ENCODE assay signal across 1 cellular context in the genomic region with DNA sequence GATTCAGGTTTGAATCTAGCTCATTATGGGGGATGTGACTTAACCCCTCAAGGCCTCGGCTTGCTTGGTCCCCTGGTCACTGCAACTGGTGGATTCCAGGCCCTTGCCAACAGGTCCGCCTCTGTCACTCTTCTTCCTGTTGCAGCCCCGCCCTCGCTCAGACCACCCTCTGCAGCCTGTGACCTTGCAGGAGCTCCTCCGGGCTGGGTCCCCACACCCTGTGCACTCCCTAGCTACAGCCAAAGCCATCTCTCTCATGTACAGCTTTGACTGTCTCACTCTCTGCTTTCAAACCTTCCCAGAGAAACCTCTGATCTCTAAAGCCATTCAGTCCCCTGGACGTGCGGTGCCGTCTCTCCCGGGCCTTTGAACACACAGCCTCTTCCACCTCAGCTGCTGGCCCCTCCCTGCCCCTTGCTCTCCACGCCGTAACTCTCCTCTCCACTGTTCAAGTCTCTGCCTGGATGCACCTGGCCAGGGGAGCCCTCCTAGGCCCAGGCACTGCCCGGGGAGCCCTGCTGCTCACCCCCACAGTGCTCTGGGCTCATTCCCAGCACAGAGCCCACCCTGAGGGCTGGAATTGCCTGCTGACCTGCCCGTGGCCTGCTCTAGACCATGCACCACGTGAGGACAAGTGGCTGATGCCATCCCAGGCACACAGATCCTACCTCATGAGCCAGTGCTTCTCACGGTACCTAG.
TF ChIP-seq lines count a peak whose summit lies in the region.

No MANE protein-coding gene starts in this region.

TF ChIP-seq in GM23338, 12 proteins besides CTCF, POLR2A, EP300 and RAD21 (continued from another document):
- TF ChIP-seq, protein P1, sequence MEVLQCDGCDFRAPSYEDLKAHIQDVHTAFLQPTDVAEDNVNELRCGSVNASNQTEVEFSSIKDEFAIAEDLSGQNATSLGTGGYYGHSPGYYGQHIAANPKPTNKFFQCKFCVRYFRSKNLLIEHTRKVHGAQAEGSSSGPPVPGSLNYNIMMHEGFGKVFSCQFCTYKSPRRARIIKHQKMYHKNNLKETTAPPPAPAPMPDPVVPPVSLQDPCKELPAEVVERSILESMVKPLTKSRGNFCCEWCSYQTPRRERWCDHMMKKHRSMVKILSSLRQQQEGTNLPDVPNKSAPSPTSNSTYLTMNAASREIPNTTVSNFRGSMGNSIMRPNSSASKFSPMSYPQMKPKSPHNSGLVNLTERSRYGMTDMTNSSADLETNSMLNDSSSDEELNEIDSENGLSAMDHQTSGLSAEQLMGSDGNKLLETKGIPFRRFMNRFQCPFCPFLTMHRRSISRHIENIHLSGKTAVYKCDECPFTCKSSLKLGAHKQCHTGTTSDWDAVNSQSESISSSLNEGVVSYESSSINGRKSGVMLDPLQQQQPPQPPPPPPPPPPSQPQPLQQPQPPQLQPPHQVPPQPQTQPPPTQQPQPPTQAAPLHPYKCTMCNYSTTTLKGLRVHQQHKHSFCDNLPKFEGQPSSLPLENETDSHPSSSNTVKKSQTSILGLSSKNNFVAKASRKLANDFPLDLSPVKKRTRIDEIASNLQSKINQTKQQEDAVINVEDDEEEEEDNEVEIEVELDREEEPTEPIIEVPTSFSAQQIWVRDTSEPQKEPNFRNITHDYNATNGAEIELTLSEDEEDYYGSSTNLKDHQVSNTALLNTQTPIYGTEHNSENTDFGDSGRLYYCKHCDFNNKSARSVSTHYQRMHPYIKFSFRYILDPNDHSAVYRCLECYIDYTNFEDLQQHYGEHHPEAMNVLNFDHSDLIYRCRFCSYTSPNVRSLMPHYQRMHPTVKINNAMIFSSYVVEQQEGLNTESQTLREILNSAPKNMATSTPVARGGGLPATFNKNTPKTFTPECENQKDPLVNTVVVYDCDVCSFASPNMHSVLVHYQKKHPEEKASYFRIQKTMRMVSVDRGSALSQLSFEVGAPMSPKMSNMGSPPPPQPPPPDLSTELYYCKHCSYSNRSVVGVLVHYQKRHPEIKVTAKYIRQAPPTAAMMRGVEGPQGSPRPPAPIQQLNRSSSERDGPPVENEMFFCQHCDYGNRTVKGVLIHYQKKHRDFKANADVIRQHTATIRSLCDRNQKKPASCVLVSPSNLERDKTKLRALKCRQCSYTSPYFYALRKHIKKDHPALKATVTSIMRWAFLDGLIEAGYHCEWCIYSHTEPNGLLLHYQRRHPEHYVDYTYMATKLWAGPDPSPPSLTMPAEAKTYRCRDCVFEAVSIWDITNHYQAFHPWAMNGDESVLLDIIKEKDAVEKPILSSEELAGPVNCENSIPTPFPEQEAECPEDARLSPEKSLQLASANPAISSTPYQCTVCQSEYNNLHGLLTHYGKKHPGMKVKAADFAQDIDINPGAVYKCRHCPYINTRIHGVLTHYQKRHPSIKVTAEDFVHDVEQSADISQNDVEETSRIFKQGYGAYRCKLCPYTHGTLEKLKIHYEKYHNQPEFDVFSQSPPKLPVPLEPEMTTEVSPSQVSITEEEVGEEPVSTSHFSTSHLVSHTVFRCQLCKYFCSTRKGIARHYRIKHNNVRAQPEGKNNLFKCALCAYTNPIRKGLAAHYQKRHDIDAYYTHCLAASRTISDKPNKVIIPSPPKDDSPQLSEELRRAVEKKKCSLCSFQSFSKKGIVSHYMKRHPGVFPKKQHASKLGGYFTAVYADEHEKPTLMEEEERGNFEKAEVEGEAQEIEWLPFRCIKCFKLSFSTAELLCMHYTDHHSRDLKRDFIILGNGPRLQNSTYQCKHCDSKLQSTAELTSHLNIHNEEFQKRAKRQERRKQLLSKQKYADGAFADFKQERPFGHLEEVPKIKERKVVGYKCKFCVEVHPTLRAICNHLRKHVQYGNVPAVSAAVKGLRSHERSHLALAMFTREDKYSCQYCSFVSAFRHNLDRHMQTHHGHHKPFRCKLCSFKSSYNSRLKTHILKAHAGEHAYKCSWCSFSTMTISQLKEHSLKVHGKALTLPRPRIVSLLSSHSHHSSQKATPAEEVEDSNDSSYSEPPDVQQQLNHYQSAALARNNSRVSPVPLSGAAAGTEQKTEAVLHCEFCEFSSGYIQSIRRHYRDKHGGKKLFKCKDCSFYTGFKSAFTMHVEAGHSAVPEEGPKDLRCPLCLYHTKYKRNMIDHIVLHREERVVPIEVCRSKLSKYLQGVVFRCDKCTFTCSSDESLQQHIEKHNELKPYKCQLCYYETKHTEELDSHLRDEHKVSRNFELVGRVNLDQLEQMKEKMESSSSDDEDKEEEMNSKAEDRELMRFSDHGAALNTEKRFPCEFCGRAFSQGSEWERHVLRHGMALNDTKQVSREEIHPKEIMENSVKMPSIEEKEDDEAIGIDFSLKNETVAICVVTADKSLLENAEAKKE (CRISPR knock-in tag; IDR thresholded peaks at IDR 0.05), result no peak
- TF ChIP-seq EZH2phosphoT487 (IDR thresholded peaks at IDR 0.05; ENCODE audit: unreplicated experiment) (no peak), CREB1 (CRISPR knock-in tag; IDR thresholded peaks at IDR 0.05; ENCODE audit: low read depth) (no peak), ZNF331 (CRISPR knock-in tag; IDR thresholded peaks at IDR 0.05; ENCODE audit: low read depth) (no peak), POLR2AphosphoS5 (IDR thresholded peaks at IDR 0.05; ENCODE audit: low read depth) (no peak), EZH2 (IDR thresholded peaks at IDR 0.05; ENCODE audit: low read depth, unreplicated experiment) (no peak)
